ENCODE assay signal across 31 cellular contexts in the genomic region with DNA sequence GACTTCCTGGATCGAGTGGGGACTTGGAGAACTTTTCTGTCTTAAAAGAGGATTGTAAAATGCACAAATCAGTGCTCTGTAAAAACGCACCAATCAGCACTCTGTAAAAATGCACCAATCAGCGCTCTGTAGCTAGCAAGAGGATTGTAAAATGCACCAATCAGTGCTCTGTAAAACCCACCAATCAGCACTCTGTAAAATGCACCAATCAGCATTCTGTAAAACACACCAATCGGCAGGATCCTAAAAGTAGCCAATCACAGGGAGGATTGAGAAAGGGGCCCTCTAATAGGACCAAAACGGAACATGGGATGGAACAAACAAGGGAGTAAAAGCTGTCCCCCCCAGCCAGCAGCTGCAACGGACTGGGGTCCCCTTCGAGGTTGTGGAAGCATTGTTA.
"Had no signal": no experiment of that assay in that cellular context is flagged by ENCODE, and none has a peak within 500 bp of the region (broad histone marks: within the 10 kb centered on the region; RNA-seq: fewer than 3 reads in every experiment).

No MANE protein-coding gene starts in this region.

- H3K9ac ChIP-seq: neural progenitor cell, parathyroid adenoma had no signal

- FAIRE-seq: urothelium cell line had no signal

- H2AFZ ChIP-seq: neural progenitor cell, parathyroid adenoma had no signal

- H3K4me1 ChIP-seq: neural progenitor cell, psoas muscle, spleen, suprapubic skin, thyroid gland, tibial nerve, upper lobe of left lung, vagina had no signal

- H3K27ac ChIP-seq: neural progenitor cell, ovary, parathyroid adenoma, psoas muscle, skin epidermis, spleen, suprapubic skin, thoracic aorta, thyroid gland, tibial nerve, upper lobe of left lung, vagina had no signal

- H3K27me3 ChIP-seq: neural progenitor cell, ovary, spleen, suprapubic skin, thyroid gland, tibial nerve, upper lobe of left lung, vagina had no signal

- H3K9me3 ChIP-seq: ovary, suprapubic skin, thoracic aorta, thyroid gland, tibial nerve, upper lobe of left lung, vagina had no signal

- DNase-seq: naive thymus-derived CD4-positive, alpha-beta T cell; natural killer cell; occipital lobe; ovary; posterior cingulate gyrus; psoas muscle; right cardiac atrium; spleen; stimulated activated CD4-positive, alpha-beta T cell treated with anti-CD3 and anti-CD28 coated beads, Interleukin-12 subunit alpha, Interleukin-12 subunit beta, amount 100 ng/mL, for 4 hours; stimulated activated CD4-positive, alpha-beta T cell treated with anti-CD3 and anti-CD28 coated beads, Interleukin-1b, Interleukin-23, amount 100 ng/mL, for 48 hours; stimulated activated CD4-positive, alpha-beta T cell treated with anti-CD3 and anti-CD28 coated beads, Interleukin-4, amount 100 ng/mL, for 1 hour; stimulated activated CD4-positive, alpha-beta T cell treated with anti-CD3 and anti-CD28 coated beads, Interleukin-4, amount 100 ng/mL, for 4 hours; stimulated activated CD8-positive, alpha-beta memory T cell treated with anti-CD3 and anti-CD28 coated beads, Interleukin-4, amount 100 ng/mL, for 48 hours; stimulated activated naive CD4-positive, alpha-beta T cell; stimulated activated naive CD8-positive, alpha-beta T cell treated with anti-CD3 and anti-CD28 coated beads, Interleukin-15, amount 100 ng/mL, for 72 hours; stimulated activated naive CD8-positive, alpha-beta T cell treated with anti-CD3 and anti-CD28 coated beads, Interleukin-15, Interleukin-2, amounts not matched to agents 100 U/mL and 50 U/mL, for 24 hours; substantia nigra; thyroid gland; trophoblast cell; upper lobe of left lung had no signal

- H3K79me2 ChIP-seq: parathyroid adenoma had no signal

- H3K4me3 ChIP-seq: neural progenitor cell, ovary, psoas muscle, skin epidermis, smooth muscle cell, spleen, suprapubic skin, thoracic aorta, thyroid gland, tibial nerve, upper lobe of left lung, vagina had no signal

- H3K36me3 ChIP-seq: neural progenitor cell, ovary, spleen, suprapubic skin, thoracic aorta, thyroid gland, tibial nerve, upper lobe of left lung, vagina had no signal

- H3K4me2 ChIP-seq: neural progenitor cell, smooth muscle cell had no signal

- ATAC-seq: naive thymus-derived CD4-positive, alpha-beta T cell; natural killer cell; psoas muscle; right cardiac atrium; sciatic nerve; stimulated activated memory B cell treated with anti-CD40 and anti-IgM and Interleukin-4, amounts not matched to agents 10 μg/mL and 1 μg/mL and 100 μg/mL, for 72 hours; stimulated activated naive CD8-positive, alpha-beta T cell treated with anti-CD3 and anti-CD28 coated beads, Interleukin-15, amount 100 ng/mL, for 72 hours; stimulated activated naive CD8-positive, alpha-beta T cell treated with anti-CD3 and anti-CD28 coated beads, Interleukin-15, Interleukin-2, amounts not matched to agents 100 U/mL and 50 U/mL, for 24 hours had no signal
